1 cellular context compared by ENCODE assay signal in genomic region chr3:124700880-124701684, GRCh38.
TF ChIP-seq lines count a peak whose summit lies in the region.

No MANE protein-coding gene starts in this region.

TF ChIP-seq in HepG2, 621 proteins besides CTCF, POLR2A, EP300 and RAD21 (continued from another document and continues in another):
- TF ChIP-seq, protein P1, sequence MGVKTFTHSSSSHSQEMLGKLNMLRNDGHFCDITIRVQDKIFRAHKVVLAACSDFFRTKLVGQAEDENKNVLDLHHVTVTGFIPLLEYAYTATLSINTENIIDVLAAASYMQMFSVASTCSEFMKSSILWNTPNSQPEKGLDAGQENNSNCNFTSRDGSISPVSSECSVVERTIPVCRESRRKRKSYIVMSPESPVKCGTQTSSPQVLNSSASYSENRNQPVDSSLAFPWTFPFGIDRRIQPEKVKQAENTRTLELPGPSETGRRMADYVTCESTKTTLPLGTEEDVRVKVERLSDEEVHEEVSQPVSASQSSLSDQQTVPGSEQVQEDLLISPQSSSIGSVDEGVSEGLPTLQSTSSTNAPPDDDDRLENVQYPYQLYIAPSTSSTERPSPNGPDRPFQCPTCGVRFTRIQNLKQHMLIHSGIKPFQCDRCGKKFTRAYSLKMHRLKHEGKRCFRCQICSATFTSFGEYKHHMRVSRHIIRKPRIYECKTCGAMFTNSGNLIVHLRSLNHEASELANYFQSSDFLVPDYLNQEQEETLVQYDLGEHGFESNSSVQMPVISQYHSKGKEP (CRISPR knock-in tag; IDR thresholded peaks at IDR 0.05) = no peak
- TF ChIP-seq ZNF557 (CRISPR knock-in tag; IDR thresholded peaks at IDR 0.05) (peak; percentile 92; the same call in 1 of the 2 replicates), ZFP1 (CRISPR knock-in tag; IDR thresholded peaks at IDR 0.05) (peak; percentile 81; the same call in 1 of the 2 replicates), ZBTB38 (CRISPR knock-in tag; IDR thresholded peaks at IDR 0.05) (peak; percentile 98), SP1 (IDR thresholded peaks at IDR 0.05) (no peak), SP1 (CRISPR knock-in tag; IDR thresholded peaks at IDR 0.05) (no peak), ZNF562 (CRISPR knock-in tag; IDR thresholded peaks at IDR 0.05; ENCODE audit: borderline replicate concordance) (no peak), FOXK2 (IDR thresholded peaks at IDR 0.05) (peak; percentile 83), ARID2 (CRISPR knock-in tag; IDR thresholded peaks at IDR 0.05; ENCODE audit: borderline replicate concordance) (no peak), BCL6 (CRISPR knock-in tag; IDR thresholded peaks at IDR 0.05) (peak; percentile 71; the same call in 1 of the 2 replicates), ATRX (CRISPR knock-in tag; IDR thresholded peaks at IDR 0.05; ENCODE audit: borderline replicate concordance) (no peak), ZNF460 (CRISPR knock-in tag; IDR thresholded peaks at IDR 0.05; ENCODE audit: borderline replicate concordance) (no peak), ZSCAN31 (CRISPR knock-in tag; IDR thresholded peaks at IDR 0.05; ENCODE audit: low read depth) (peak; percentile 78), NFRKB (IDR thresholded peaks at IDR 0.05) (no peak), KMT2B (CRISPR knock-in tag; IDR thresholded peaks at IDR 0.05) (peak; percentile 74; the same call in 1 of the 2 replicates), RARG (CRISPR knock-in tag; IDR thresholded peaks at IDR 0.05; ENCODE audit: low read depth) (no peak), ZNF773 (CRISPR knock-in tag; IDR thresholded peaks at IDR 0.05; ENCODE audit: borderline replicate concordance) (no peak), RXRA (CRISPR knock-in tag; IDR thresholded peaks at IDR 0.05) (peak; percentile 85), ZMYM4 (CRISPR knock-in tag; IDR thresholded peaks at IDR 0.05) (peak; percentile 93), MXD3 (CRISPR knock-in tag; IDR thresholded peaks at IDR 0.05) (peak; percentile 69; the same call in 1 of the 2 replicates), ZNF704 (CRISPR knock-in tag; IDR thresholded peaks at IDR 0.05; ENCODE audit: borderline replicate concordance) (no peak), EZH2 (conservative IDR thresholded peaks at IDR 0.05; ENCODE audit: low read depth, low read length) (no peak), FOXM1 (CRISPR knock-in tag; IDR thresholded peaks at IDR 0.05) (no peak), MXD4 (CRISPR knock-in tag; IDR thresholded peaks at IDR 0.05) (peak; percentile 78; the same call in 1 of the 2 replicates), JUNB (CRISPR knock-in tag; IDR thresholded peaks at IDR 0.05; ENCODE audit: borderline replicate concordance) (peak; percentile 75; the same call in 1 of the 2 replicates), ERF (CRISPR knock-in tag; IDR thresholded peaks at IDR 0.05) (peak; percentile 91; the same call in 1 of the 2 replicates), ZFYVE20 (CRISPR knock-in tag; IDR thresholded peaks at IDR 0.05; ENCODE audit: borderline replicate concordance, low read depth) (no peak), SRSF9 (IDR thresholded peaks at IDR 0.05; ENCODE audit: borderline replicate concordance, insufficient read depth, low read depth, low read length, poor library complexity, severe bottlenecking) (no peak), CREM (IDR thresholded peaks at IDR 0.05) (peak; percentile 78; the same call in 1 of the 2 replicates), CREM (CRISPR knock-in tag; IDR thresholded peaks at IDR 0.05) (no peak), ZNF550 (CRISPR knock-in tag; IDR thresholded peaks at IDR 0.05; ENCODE audit: borderline replicate concordance) (no peak), ZNF558 (CRISPR knock-in tag; IDR thresholded peaks at IDR 0.05; ENCODE audit: borderline replicate concordance) (no peak), NCOA2 (CRISPR knock-in tag; IDR thresholded peaks at IDR 0.05) (peak; percentile 83), ZNF510 (CRISPR knock-in tag; IDR thresholded peaks at IDR 0.05; ENCODE audit: low read depth) (0 out of 2 replicates have a peak, but pooled peaks have one; percentile 57), THAP9 (CRISPR knock-in tag; IDR thresholded peaks at IDR 0.05; ENCODE audit: borderline replicate concordance) (no peak; the same call in 1 of the 2 replicates), ZBTB46 (CRISPR knock-in tag; IDR thresholded peaks at IDR 0.05; ENCODE audit: borderline replicate concordance) (no peak), SMARCC2 (IDR thresholded peaks at IDR 0.05) (no peak), SCMH1 (CRISPR knock-in tag; IDR thresholded peaks at IDR 0.05; ENCODE audit: borderline replicate concordance) (no peak), PAXIP1 (CRISPR knock-in tag; conservative IDR thresholded peaks at IDR 0.05) (peak; percentile 93), RBAK (CRISPR knock-in tag; IDR thresholded peaks at IDR 0.05) (no peak), ZNF747 (CRISPR knock-in tag; IDR thresholded peaks at IDR 0.05; ENCODE audit: borderline replicate concordance) (peak; percentile 88; the same call in 1 of the 2 replicates)
- TF ChIP-seq, protein P2, sequence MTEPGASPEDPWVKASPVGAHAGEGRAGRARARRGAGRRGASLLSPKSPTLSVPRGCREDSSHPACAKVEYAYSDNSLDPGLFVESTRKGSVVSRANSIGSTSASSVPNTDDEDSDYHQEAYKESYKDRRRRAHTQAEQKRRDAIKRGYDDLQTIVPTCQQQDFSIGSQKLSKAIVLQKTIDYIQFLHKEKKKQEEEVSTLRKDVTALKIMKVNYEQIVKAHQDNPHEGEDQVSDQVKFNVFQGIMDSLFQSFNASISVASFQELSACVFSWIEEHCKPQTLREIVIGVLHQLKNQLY (CRISPR knock-in tag; IDR thresholded peaks at IDR 0.05) = peak; percentile 92
- TF ChIP-seq, protein P3, sequence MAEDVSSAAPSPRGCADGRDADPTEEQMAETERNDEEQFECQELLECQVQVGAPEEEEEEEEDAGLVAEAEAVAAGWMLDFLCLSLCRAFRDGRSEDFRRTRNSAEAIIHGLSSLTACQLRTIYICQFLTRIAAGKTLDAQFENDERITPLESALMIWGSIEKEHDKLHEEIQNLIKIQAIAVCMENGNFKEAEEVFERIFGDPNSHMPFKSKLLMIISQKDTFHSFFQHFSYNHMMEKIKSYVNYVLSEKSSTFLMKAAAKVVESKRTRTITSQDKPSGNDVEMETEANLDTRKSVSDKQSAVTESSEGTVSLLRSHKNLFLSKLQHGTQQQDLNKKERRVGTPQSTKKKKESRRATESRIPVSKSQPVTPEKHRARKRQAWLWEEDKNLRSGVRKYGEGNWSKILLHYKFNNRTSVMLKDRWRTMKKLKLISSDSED (CRISPR knock-in tag; IDR thresholded peaks at IDR 0.05) = no peak
- TF ChIP-seq, protein P4, sequence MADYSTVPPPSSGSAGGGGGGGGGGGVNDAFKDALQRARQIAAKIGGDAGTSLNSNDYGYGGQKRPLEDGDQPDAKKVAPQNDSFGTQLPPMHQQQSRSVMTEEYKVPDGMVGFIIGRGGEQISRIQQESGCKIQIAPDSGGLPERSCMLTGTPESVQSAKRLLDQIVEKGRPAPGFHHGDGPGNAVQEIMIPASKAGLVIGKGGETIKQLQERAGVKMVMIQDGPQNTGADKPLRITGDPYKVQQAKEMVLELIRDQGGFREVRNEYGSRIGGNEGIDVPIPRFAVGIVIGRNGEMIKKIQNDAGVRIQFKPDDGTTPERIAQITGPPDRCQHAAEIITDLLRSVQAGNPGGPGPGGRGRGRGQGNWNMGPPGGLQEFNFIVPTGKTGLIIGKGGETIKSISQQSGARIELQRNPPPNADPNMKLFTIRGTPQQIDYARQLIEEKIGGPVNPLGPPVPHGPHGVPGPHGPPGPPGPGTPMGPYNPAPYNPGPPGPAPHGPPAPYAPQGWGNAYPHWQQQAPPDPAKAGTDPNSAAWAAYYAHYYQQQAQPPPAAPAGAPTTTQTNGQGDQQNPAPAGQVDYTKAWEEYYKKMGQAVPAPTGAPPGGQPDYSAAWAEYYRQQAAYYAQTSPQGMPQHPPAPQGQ (CRISPR knock-in tag; IDR thresholded peaks at IDR 0.05; ENCODE audit: borderline replicate concordance) = no peak
- TF ChIP-seq, protein P5, sequence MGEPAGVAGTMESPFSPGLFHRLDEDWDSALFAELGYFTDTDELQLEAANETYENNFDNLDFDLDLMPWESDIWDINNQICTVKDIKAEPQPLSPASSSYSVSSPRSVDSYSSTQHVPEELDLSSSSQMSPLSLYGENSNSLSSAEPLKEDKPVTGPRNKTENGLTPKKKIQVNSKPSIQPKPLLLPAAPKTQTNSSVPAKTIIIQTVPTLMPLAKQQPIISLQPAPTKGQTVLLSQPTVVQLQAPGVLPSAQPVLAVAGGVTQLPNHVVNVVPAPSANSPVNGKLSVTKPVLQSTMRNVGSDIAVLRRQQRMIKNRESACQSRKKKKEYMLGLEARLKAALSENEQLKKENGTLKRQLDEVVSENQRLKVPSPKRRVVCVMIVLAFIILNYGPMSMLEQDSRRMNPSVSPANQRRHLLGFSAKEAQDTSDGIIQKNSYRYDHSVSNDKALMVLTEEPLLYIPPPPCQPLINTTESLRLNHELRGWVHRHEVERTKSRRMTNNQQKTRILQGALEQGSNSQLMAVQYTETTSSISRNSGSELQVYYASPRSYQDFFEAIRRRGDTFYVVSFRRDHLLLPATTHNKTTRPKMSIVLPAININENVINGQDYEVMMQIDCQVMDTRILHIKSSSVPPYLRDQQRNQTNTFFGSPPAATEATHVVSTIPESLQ (CRISPR knock-in tag; conservative IDR thresholded peaks at IDR 0.05) = no peak
- TF ChIP-seq, protein P6, sequence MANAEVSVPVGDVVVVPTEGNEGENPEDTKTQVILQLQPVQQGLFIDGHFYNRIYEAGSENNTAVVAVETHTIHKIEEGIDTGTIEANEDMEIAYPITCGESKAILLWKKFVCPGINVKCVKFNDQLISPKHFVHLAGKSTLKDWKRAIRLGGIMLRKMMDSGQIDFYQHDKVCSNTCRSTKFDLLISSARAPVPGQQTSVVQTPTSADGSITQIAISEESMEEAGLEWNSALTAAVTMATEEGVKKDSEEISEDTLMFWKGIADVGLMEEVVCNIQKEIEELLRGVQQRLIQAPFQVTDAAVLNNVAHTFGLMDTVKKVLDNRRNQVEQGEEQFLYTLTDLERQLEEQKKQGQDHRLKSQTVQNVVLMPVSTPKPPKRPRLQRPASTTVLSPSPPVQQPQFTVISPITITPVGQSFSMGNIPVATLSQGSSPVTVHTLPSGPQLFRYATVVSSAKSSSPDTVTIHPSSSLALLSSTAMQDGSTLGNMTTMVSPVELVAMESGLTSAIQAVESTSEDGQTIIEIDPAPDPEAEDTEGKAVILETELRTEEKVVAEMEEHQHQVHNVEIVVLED (CRISPR knock-in tag; IDR thresholded peaks at IDR 0.05; ENCODE audit: borderline replicate concordance) = peak; percentile 80
